1 cellular context compared by ENCODE assay signal in the genomic region with DNA sequence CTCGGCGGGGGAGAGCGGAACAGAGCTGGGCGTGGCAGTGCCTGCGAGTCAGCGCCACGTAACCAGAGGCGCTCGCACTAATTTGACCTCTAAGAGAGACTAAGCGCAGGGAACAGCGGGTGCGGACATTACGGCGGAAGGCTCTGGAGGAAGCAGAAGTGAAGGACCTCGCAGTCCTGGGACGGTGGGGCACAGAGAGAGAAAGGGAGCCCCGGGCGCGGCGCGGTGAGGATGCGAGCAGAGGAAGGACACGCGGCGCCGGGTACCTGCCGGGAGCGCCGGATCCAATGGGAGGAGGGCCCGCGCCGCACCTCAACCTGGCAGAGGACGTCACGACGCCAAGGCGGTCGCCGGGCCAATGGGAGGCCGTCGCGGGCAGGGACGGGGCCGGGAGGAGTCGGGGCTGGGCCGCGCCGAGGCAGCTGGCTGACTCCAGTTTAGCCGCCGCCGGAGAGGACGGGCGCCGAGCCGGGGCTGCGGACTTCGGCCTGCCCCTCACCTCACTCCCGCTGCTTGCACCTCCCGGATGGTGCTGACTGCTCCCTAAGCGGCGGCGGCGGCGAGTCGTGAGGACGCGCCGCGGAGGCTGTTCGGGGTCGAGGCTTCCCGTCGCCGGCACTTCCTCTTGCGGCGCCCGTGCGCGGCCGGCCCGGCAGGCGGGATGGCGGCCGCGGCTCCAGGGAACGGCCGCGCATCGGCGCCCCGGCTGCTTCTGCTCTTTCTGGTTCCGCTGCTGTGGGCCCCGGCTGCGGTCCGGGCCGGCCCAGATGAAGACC.
A peak's percentile ranks its signal among the peaks of the same experiment; 100 is the strongest.
TF ChIP-seq lines count a peak whose summit lies in the region.

A gene with protein sequence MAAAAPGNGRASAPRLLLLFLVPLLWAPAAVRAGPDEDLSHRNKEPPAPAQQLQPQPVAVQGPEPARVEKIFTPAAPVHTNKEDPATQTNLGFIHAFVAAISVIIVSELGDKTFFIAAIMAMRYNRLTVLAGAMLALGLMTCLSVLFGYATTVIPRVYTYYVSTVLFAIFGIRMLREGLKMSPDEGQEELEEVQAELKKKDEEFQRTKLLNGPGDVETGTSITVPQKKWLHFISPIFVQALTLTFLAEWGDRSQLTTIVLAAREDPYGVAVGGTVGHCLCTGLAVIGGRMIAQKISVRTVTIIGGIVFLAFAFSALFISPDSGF (plus strand): TSS at position 429 of the 776 bp plus-strand sequence. CDS start 233 bp downstream, at position 662.

TF ChIP-seq in GM23338, 12 proteins besides CTCF, POLR2A, EP300 and RAD21:
- TF ChIP-seq CREB1 (CRISPR knock-in tag; IDR thresholded peaks at IDR 0.05; ENCODE audit: low read depth) = peak; percentile 86
- peak; percentile 96 for TF ChIP-seq POLR2AphosphoS5 (IDR thresholded peaks at IDR 0.05; ENCODE audit: low read depth)
- no peak for TF ChIP-seq EZH2phosphoT487 (IDR thresholded peaks at IDR 0.05; ENCODE audit: unreplicated experiment)
- no peak for TF ChIP-seq EZH2 (IDR thresholded peaks at IDR 0.05; ENCODE audit: low read depth, unreplicated experiment)
